ENCODE assay signal across 7 cellular contexts in genomic region chr20:60126975-60127374, GRCh38.
"Had no signal": no experiment of that assay in that cellular context is flagged by ENCODE, and none has a peak within 500 bp of the region (broad histone marks: within the 10 kb centered on the region; RNA-seq: fewer than 3 reads in every experiment).

No MANE protein-coding gene starts in this region.

- H2AFZ ChIP-seq: GM23248 had no signal

- H3K27ac ChIP-seq: GM23248, HL-60 had no signal

- ATAC-seq: K562 had no signal

- H3K9ac ChIP-seq: GM23248 had no signal

- H3K4me3 ChIP-seq: GM23248, K562 had no signal

- FAIRE-seq: K562 had no signal

- DNase-seq: GM23248, GOT3, H7, HCEC 1CT, IMR-90 had no signal
